In the genomic region with DNA sequence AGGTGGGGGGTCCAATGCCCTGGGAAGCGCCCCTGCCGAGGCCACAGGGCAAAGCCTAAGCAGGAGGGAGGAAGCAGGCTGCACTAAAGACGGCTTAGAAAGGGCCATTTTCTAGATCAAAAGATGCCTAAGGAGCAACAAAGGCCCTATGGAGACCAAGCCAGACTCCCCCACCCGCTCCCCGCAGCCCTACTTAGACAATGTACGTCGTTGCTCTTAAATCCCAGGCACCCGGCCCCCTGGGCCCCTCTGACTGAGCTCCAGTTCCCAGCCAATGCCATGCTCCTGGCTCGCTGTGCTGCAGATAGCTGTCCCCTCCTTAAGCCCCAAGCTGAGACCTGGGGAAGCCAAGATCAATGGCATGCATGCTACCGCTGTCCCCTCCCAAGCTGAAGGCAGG, we compare ENCODE assay signal across 10 cellular contexts.
"Had no signal": no experiment of that assay in that cellular context is flagged by ENCODE, and none has a peak within 500 bp of the region (broad histone marks: within the 10 kb centered on the region; RNA-seq: fewer than 3 reads in every experiment).

No MANE protein-coding gene starts in this region.

- H3K27ac ChIP-seq: ovary, thoracic aorta had no signal

- H3K36me3 ChIP-seq: ovary had no signal

- DNase-seq: activated B cell treated with CpG ODN at 0.5 μM for 24 hours; activated CD4-positive, alpha-beta T cell treated with anti-CD3 and anti-CD28 coated beads, Interleukin-2, amount 10 ng/mL, durations not matched to agents 7 days and 5 days; activated naive CD8-positive, alpha-beta T cell treated with anti-CD3 and anti-CD28 coated beads for 36 hours; effector CD8-positive, alpha-beta T cell; naive thymus-derived CD8-positive, alpha-beta T cell; stimulated activated CD4-positive, alpha-beta T cell treated with anti-CD3 and anti-CD28 coated beads, Interleukin-4, amount 100 ng/mL, for 1 hour; stimulated activated CD8-positive, alpha-beta memory T cell treated with anti-CD3 and anti-CD28 coated beads, Interleukin-4, amount 100 ng/mL, for 48 hours had no signal

- H3K27me3 ChIP-seq: ovary had no signal

- H3K4me3 ChIP-seq: lung, ovary, thoracic aorta had no signal

- H3K9me3 ChIP-seq: ovary, thoracic aorta had no signal
